10 cellular contexts compared by ENCODE assay signal in the genomic region with DNA sequence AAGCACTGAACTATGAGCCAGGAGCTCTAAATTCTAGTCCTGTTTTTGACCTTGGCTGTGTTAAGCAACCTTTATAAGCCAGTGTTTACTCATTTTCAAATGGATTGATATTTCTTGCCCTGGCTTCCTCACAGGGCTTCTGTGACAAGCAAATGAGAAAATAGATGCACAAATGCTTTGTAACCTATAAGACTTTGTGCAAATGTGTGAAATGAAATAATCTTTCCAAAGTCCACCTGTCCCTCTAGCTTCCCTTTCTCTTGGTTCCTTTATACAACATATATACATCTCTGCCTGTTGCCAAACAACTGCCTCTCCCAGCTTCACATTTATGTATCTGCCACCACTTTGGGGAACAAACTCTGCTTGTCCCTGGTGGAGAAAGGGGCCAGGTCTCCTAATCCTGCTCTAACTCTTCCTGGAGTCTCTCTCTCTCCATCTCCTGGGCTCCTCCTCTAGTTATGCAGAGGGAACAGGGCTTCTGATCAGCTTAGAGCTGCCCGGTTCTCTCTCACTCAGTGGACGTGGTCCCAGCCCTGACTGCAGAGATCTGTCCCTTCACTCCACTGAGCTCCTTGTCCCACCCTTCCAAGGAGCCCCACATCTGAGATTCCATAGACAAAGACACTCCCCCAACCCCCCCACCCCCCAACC. TPM values are rescaled to one million over a fixed set of nuclear protein-coding genes. Genes with fewer than 3 reads are reported as not detected.
A peak's percentile ranks its signal among the peaks of the same experiment; 100 is the strongest.
DNase-seq lines count a peak whose midpoint lies in the region; ATAC-seq and TF ChIP-seq lines count a peak whose summit lies in the region.
"Had no signal": no experiment of that assay in that cellular context is flagged by ENCODE, and none has a peak within 500 bp of the region (broad histone marks: within the 10 kb centered on the region; RNA-seq: fewer than 3 reads in every experiment).

No MANE protein-coding gene starts in this region.

- peak overlapping the region; percentile 82 to 83 for H3K27ac ChIP-seq in liver (ENCODE audit: low read depth in 1 of 2, low read length in 2 of 2)
- H3K27ac ChIP-seq in upper lobe of left lung: peak overlapping the region; percentile 11 to 82 (median 65)
- H3K27ac ChIP-seq in testis: no peak overlapping the region
- H3K27ac ChIP-seq: ovary had no signal

- WGBS in liver: 52% methylated on average over 2 of the region's 2 CpGs
- WGBS in upper lobe of left lung, 2 donors: 56 to 62% methylated on average over 2 of the region's 2 CpGs
- WGBS in testis, 2 donors: 47 to 56% methylated on average over 2 of the region's 2 CpGs

- H3K4me1 ChIP-seq in liver (ENCODE audit: control insufficient read depth in 4 of 4, insufficient read depth in 4 of 4, low read length in 3 of 4) (peaks cover 10 to 33% (median 25%) of the 10 kb centered on the region in 4 donors), upper lobe of left lung (peaks cover 6 to 18% (median 15%) of the 10 kb centered on the region in 4 donors), testis (no peaks in the 10 kb centered on the region)

- H3K36me3 Mint-ChIP-seq in chondrocyte (ENCODE audit: low read depth): no peaks in the 10 kb centered on the region

- no peak overlapping the region for H3K9ac ChIP-seq in liver (ENCODE audit: low read depth in 1 of 2, low read length in 2 of 2)

- DNase-seq in NCI-H1417 (lab: John Stamatoyannopoulos, UW): peak in 2 of 3 experiments; percentile 55 to 65
- no peak for DNase-seq in NCI-H1417 treated with DMSO at 0.1 percent for 48 hours (lab: John Stamatoyannopoulos, UW)
- peak; percentile 42 for DNase-seq in chondrocyte (ENCODE audit: low spot score)
- no peak for DNase-seq in upper lobe of left lung
- DNase-seq in testis: no peak
- no peak for DNase-seq in omental fat pad (ENCODE audit: low spot score)
- DNase-seq: 8988T had no signal

- TF ChIP-seq EP300 in upper lobe of left lung (IDR thresholded peaks at IDR 0.05): no peak

- intact Hi-C loops in testis (cut with DNase I; ENCODE audit: low total_unique reads): no loop called here

- no peak overlapping the region for H3K4me3 Mint-ChIP-seq in chondrocyte (ENCODE audit: unreplicated experiment)

- TF ChIP-seq CTCF in chondrocyte (IDR thresholded peaks at IDR 0.05) (no peak), liver (IDR thresholded peaks at IDR 0.05; ENCODE audit: low read depth, low read length, missing input control) (no peak), upper lobe of left lung (IDR thresholded peaks at IDR 0.05) (no peak), testis (IDR thresholded peaks at IDR 0.05) (no peak), omental fat pad (IDR thresholded peaks at IDR 0.05) (no peak)

- peaks cover 23% of the 10 kb centered on the region for H3K4me1 Mint-ChIP-seq in chondrocyte (ENCODE audit: low read depth)

- H3K4me3 ChIP-seq in liver (ENCODE audit: low read depth in 1 of 3, low read length in 3 of 3): no peak overlapping the region
- H3K4me3 ChIP-seq in upper lobe of left lung: no peak overlapping the region
- no peak overlapping the region for H3K4me3 ChIP-seq in testis
- H3K4me3 ChIP-seq: ovary had no signal

- peak in 1 of 2 donors; percentile 30 for TF ChIP-seq RAD21 in liver (IDR thresholded peaks at IDR 0.05)

- H3K9me3 Mint-ChIP-seq in chondrocyte (ENCODE audit: low read depth): no peaks in the 10 kb centered on the region

- peak in 1 of 2 donors; percentile 62 for ATAC-seq in upper lobe of left lung (ENCODE audit: low FRiP score in 2 of 2)
- ATAC-seq in omental fat pad (ENCODE audit: low FRiP score): no peak
- ATAC-seq in GM21360 (IDR thresholded peaks at IDR 0.05; ENCODE audit: unreplicated experiment): no peak

- TF ChIP-seq POLR2A in upper lobe of left lung (IDR thresholded peaks at IDR 0.05) (no peak), testis (IDR thresholded peaks at IDR 0.05) (no peak)

- H3K27me3 Mint-ChIP-seq in chondrocyte (ENCODE audit: low read depth): no peaks in the 10 kb centered on the region

- H3K27ac Mint-ChIP-seq in chondrocyte (ENCODE audit: unreplicated experiment): peak overlapping the region; percentile 45

- H3K27me3 ChIP-seq in liver (ENCODE audit: control insufficient read depth in 4 of 4, insufficient read depth in 4 of 4, low read length in 3 of 4) (no peaks in the 10 kb centered on the region), upper lobe of left lung (no peaks in the 10 kb centered on the region), testis (no peaks in the 10 kb centered on the region)
- H3K27me3 ChIP-seq: ovary had no signal

- H3K36me3 ChIP-seq in liver (ENCODE audit: control insufficient read depth in 4 of 4, insufficient read depth in 3 of 4, low read depth in 1 of 4, low read length in 3 of 4): no peaks in the 10 kb centered on the region
- H3K36me3 ChIP-seq in upper lobe of left lung: no peaks in the 10 kb centered on the region
- no peaks in the 10 kb centered on the region for H3K36me3 ChIP-seq in testis (ENCODE audit: low read depth, missing control alignments)
- H3K36me3 ChIP-seq: ovary had no signal

- H3K9me3 ChIP-seq in liver (ENCODE audit: control insufficient read depth in 4 of 4, low read length in 3 of 4) (no peaks in the 10 kb centered on the region), upper lobe of left lung (no peaks in the 10 kb centered on the region), testis (no peaks in the 10 kb centered on the region)
- H3K9me3 ChIP-seq: ovary had no signal

TF ChIP-seq in liver, 16 proteins besides CTCF, POLR2A, EP300 and RAD21 (continues in another document):
- TF ChIP-seq FOXA1 (IDR thresholded peaks at IDR 0.05) (no peak), HNF4A (conservative IDR thresholded peaks at IDR 0.05) (peak; percentile 72 to 77), NR2F2 (IDR thresholded peaks at IDR 0.05) (no peak), TAF1 (conservative IDR thresholded peaks at IDR 0.05) (no peak), HNF4G (IDR thresholded peaks at IDR 0.05) (no peak), RXRA (IDR thresholded peaks at IDR 0.05) (peak; percentile 42 to 53), SP1 (IDR thresholded peaks at IDR 0.05) (peak; percentile 50), JUND (IDR thresholded peaks at IDR 0.05) (peak in 1 of 2 donors; percentile 17), GABPA (IDR thresholded peaks at IDR 0.05 in 1 of 2, conservative IDR thresholded peaks at IDR 0.05 in 1 of 2) (no peak), FOXA2 (IDR thresholded peaks at IDR 0.05) (no peak), EGR1 (IDR thresholded peaks at IDR 0.05; ENCODE audit: low read depth in 2 of 2) (no peak)
- TF ChIP-seq, protein P1, sequence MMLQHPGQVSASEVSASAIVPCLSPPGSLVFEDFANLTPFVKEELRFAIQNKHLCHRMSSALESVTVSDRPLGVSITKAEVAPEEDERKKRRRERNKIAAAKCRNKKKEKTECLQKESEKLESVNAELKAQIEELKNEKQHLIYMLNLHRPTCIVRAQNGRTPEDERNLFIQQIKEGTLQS (IDR thresholded peaks at IDR 0.05): no peak
- TF ChIP-seq, protein P2, sequence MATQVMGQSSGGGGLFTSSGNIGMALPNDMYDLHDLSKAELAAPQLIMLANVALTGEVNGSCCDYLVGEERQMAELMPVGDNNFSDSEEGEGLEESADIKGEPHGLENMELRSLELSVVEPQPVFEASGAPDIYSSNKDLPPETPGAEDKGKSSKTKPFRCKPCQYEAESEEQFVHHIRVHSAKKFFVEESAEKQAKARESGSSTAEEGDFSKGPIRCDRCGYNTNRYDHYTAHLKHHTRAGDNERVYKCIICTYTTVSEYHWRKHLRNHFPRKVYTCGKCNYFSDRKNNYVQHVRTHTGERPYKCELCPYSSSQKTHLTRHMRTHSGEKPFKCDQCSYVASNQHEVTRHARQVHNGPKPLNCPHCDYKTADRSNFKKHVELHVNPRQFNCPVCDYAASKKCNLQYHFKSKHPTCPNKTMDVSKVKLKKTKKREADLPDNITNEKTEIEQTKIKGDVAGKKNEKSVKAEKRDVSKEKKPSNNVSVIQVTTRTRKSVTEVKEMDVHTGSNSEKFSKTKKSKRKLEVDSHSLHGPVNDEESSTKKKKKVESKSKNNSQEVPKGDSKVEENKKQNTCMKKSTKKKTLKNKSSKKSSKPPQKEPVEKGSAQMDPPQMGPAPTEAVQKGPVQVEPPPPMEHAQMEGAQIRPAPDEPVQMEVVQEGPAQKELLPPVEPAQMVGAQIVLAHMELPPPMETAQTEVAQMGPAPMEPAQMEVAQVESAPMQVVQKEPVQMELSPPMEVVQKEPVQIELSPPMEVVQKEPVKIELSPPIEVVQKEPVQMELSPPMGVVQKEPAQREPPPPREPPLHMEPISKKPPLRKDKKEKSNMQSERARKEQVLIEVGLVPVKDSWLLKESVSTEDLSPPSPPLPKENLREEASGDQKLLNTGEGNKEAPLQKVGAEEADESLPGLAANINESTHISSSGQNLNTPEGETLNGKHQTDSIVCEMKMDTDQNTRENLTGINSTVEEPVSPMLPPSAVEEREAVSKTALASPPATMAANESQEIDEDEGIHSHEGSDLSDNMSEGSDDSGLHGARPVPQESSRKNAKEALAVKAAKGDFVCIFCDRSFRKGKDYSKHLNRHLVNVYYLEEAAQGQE (IDR thresholded peaks at IDR 0.05): no peak
- TF ChIP-seq, protein P3, sequence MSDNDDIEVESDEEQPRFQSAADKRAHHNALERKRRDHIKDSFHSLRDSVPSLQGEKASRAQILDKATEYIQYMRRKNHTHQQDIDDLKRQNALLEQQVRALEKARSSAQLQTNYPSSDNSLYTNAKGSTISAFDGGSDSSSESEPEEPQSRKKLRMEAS (IDR thresholded peaks at IDR 0.05): no peak

RNA-seq across cellular contexts. Expression of a gene that starts 15.8 kb away (rescaled TPM):
- total RNA-seq in chondrocyte (0.21 to 0.35 TPM in 2 of 3 replicates, not detected in the other), liver (1 to 10 TPM; 2.2 to 6.3 TPM), upper lobe of left lung (1 to 10 TPM in 5 of 6 donors, not detected in 1; 1.1 to 4.8 (median 2.1) TPM), testis (1 to 10 TPM in 1 of 2 donors, under 1 TPM in 1; 0.87 to 2.0 TPM), omental fat pad (10 to 100 TPM; 10.1 to 77.1 (median 13.8) TPM)
- polyA plus RNA-seq in liver (1 to 10 TPM; 2.4 to 2.7 TPM), testis (ENCODE audit: insufficient read depth, low read depth, low replicate concordance) (2.2 TPM)

RNA-seq across cellular contexts. Expression of a gene that starts 47.2 kb away (rescaled TPM):
- total RNA-seq in chondrocyte (88.5 to 128 TPM (median 127 TPM) in 3 replicates), liver (100 to 1,000 TPM in 1 of 2 donors, 10 to 100 TPM in 1; 36.9 to 144 TPM), upper lobe of left lung (100 to 1,000 TPM; 140 to 425 (median 202) TPM), testis (100 to 1,000 TPM in 1 of 2 donors, 10 to 100 TPM in 1; 94.6 to 106 TPM), omental fat pad (100 to 1,000 TPM; 279 to 689 (median 317) TPM)
- polyA plus RNA-seq in liver (100 to 1,000 TPM in 1 of 2 donors, 10 to 100 TPM in 1; 56.0 to 121 TPM), testis (ENCODE audit: insufficient read depth, low read depth, low replicate concordance) (59.8 TPM)

Comparison
In these comparisons a context has a peak if more than half of its experiments do, and no peak if none do; other contexts are left out.
1. DNase-seq: peak in NCI-H1417 (2 of 3) and chondrocyte (single experiment); none in NCI-H1417 treated with DMSO at 0.1 percent for 48 hours (single experiment), upper lobe of left lung (0 of 2), testis (single experiment) and omental fat pad (single experiment).
2. H3K27ac ChIP-seq: peak in liver (2 of 2) and upper lobe of left lung (4 of 4); none in testis (0 of 2).